In the genomic region with DNA sequence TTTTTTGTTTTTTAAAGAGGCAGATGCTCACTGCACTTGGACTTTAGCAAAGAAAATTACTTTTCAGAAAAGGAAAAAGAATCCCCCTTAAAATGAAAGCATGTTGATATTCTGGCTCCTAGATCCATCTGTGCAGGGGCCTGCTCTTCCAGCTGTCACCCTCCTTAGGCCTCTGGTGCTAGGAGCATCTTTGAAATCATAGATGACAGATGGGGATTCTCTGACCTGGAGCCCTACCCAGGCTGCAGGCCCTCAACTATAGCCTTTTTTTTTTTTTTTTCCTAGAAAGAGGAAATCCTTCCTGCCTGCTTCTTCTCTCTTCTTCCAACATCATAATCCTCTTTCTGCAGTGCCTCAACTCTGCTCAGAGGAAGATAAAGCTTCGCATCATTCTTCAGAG, we compare ENCODE assay signal across 1 cellular context.
TF ChIP-seq lines count a peak whose summit lies in the region.

No MANE protein-coding gene starts in this region.

TF ChIP-seq in SK-N-SH, 30 proteins besides CTCF, POLR2A, EP300 and RAD21 (continued from another document):
- TF ChIP-seq, protein P1, sequence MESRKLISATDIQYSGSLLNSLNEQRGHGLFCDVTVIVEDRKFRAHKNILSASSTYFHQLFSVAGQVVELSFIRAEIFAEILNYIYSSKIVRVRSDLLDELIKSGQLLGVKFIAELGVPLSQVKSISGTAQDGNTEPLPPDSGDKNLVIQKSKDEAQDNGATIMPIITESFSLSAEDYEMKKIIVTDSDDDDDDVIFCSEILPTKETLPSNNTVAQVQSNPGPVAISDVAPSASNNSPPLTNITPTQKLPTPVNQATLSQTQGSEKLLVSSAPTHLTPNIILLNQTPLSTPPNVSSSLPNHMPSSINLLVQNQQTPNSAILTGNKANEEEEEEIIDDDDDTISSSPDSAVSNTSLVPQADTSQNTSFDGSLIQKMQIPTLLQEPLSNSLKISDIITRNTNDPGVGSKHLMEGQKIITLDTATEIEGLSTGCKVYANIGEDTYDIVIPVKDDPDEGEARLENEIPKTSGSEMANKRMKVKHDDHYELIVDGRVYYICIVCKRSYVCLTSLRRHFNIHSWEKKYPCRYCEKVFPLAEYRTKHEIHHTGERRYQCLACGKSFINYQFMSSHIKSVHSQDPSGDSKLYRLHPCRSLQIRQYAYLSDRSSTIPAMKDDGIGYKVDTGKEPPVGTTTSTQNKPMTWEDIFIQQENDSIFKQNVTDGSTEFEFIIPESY (IDR thresholded peaks at IDR 0.05; ENCODE audit: borderline replicate concordance, low read depth), result no peak
- no peak for TF ChIP-seq MXI1 (IDR thresholded peaks at IDR 0.05; ENCODE audit: low read depth, low read length)
- TF ChIP-seq, protein P2, sequence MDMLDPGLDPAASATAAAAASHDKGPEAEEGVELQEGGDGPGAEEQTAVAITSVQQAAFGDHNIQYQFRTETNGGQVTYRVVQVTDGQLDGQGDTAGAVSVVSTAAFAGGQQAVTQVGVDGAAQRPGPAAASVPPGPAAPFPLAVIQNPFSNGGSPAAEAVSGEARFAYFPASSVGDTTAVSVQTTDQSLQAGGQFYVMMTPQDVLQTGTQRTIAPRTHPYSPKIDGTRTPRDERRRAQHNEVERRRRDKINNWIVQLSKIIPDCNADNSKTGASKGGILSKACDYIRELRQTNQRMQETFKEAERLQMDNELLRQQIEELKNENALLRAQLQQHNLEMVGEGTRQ (IDR thresholded peaks at IDR 0.05; ENCODE audit: borderline replicate concordance, low read depth, low read length), result no peak
- TF ChIP-seq RFX5 (IDR thresholded peaks at IDR 0.05; ENCODE audit: low read length), result no peak
- no peak for TF ChIP-seq ELF1 (IDR thresholded peaks at IDR 0.05)
- TF ChIP-seq, protein P3, sequence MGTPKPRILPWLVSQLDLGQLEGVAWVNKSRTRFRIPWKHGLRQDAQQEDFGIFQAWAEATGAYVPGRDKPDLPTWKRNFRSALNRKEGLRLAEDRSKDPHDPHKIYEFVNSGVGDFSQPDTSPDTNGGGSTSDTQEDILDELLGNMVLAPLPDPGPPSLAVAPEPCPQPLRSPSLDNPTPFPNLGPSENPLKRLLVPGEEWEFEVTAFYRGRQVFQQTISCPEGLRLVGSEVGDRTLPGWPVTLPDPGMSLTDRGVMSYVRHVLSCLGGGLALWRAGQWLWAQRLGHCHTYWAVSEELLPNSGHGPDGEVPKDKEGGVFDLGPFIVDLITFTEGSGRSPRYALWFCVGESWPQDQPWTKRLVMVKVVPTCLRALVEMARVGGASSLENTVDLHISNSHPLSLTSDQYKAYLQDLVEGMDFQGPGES (IDR thresholded peaks at IDR 0.05; ENCODE audit: low read depth, low read length), result no peak
- no peak for TF ChIP-seq FOXJ3 (CRISPR knock-in tag; IDR thresholded peaks at IDR 0.05)
TF ChIP-seq in SK-N-SH: peak in this region for 0.
